In the genomic region with DNA sequence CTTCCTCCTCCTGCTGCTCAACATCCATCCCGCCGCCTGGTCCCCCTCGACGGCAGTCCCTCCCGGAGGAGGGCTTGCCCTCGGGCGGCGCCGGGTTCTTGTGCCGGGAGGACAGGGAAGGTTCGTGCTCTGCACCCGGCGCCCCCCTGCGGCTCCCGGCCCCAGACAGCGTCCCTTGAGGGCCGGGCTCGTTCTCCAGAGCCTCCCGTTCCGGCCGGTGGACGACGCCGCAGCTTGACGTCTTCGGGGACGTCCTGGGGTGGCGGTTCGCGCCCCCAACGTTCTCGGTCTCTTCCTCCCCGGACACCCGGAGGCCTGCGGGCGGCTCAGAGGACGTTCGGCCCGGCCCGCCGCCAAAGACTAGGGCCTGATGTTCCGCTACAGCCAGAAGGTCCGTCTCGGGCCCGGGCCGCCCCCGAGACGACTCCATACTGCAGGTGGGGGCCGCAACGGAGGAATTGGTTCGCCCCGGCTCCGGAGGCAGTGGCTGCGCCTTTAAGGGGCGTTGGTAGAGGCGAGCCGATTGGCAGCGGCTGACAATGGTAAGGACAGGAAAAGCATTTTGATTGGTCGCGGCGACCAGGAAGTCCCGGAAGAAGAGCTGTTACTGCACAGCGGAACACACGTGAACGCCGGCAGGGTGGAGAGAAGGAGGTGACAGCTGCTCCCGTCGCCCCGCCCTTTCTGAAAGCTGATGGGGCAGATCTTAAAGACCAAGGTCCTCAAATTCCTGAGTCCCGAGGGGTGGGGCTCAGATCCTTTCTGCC, we compare ENCODE assay signal across 8 cellular contexts. TPM values are rescaled to one million over a fixed set of nuclear protein-coding genes. Genes with fewer than 3 reads are reported as not detected.
DNase-seq lines count a peak whose midpoint lies in the region; ATAC-seq and TF ChIP-seq lines count a peak whose summit lies in the region.

BORCS6 (minus strand) TSS at position 470 of the 767 bp plus-strand sequence; CDS start at position 430, 40 bp downstream.

- H3K9me3 ChIP-seq in adipocyte (ENCODE audit: control insufficient read depth, low read length) = no peaks in the 10 kb centered on the region
- H3K9me3 ChIP-seq in upper lobe of right lung = no peaks in the 10 kb centered on the region

- H3K4me1 ChIP-seq in adipocyte (ENCODE audit: control insufficient read depth, insufficient read depth, low read length) = peaks cover 38% of the 10 kb centered on the region
- H3K4me1 ChIP-seq in upper lobe of right lung = peaks cover 39% of the 10 kb centered on the region

- H3K27me3 ChIP-seq in adipocyte (replicated peaks; ENCODE audit: control insufficient read depth, insufficient read depth, low read length) (no peaks in the 10 kb centered on the region), upper lobe of right lung (no peaks in the 10 kb centered on the region)

- ATAC-seq in HG02759 (IDR thresholded peaks at IDR 0.05; ENCODE audit: unreplicated experiment) = peak; percentile 50
- peak; percentile 84 for ATAC-seq in upper lobe of right lung

- H3K4me3 ChIP-seq in GM12865 (ENCODE audit: low read depth, low read length) (peak within 1 kb of the TSS; percentile 86), adipocyte (ENCODE audit: low read length) (peak within 1 kb of the TSS; percentile 88), upper lobe of right lung (peak within 1 kb of the TSS; percentile 75)

- peak within 1 kb of the TSS; percentile 92 for H3K9ac ChIP-seq in adipocyte (ENCODE audit: low read length)

- DNase-seq in GM12865 (ENCODE audit: low read depth) (peak; percentile 99), NCI-H1417 treated with DMSO at 0.1 percent for 48 hours (lab: John Stamatoyannopoulos, UW) (peak; percentile 78), SW480 (ENCODE audit: low spot score) (peak; percentile 99), adipocyte (ENCODE audit: low read depth) (peak; percentile 99), cardiac septum (ENCODE audit: low spot score) (peak; percentile 100), posterior cingulate gyrus (peak; percentile 98 to 100 (median 99)), upper lobe of right lung (peak; percentile 97)

- intact Hi-C loops in cardiac septum (cut with DNase I) (loop anchor here (5.0 kb wide), 1 partner anchor 53 kb away; no protein-coding TSS in a partner anchor), posterior cingulate gyrus (cut with DNase I) (no loop called here), upper lobe of right lung (cut with DNase I) (loop anchor here (5.0 kb wide), 1 partner anchor 68 kb away; the partner anchor contains the start of gene HES7)

- TF ChIP-seq CTCF in GM12865 (IDR thresholded peaks at IDR 0.05; ENCODE audit: insufficient read depth, low read depth, low read length, missing control alignments) (peak; percentile 7), upper lobe of right lung (IDR thresholded peaks at IDR 0.05) (peak; percentile 19)

- peak within 1 kb of the TSS; percentile 94 for H3K27ac ChIP-seq in upper lobe of right lung

- H3K36me3 ChIP-seq in adipocyte (ENCODE audit: control insufficient read depth, insufficient read depth, low read length, severe bottlenecking) (no peaks in the 10 kb centered on the region), upper lobe of right lung (no peaks in the 10 kb centered on the region)

RNA-seq across cellular contexts. Expression of gene BORCS6, which starts in this region (rescaled TPM):
- 6.8 TPM for total RNA-seq in cardiac septum
- 7.8 TPM for total RNA-seq in upper lobe of right lung

Comparison
In these comparisons a context has a peak if more than half of its experiments do, and no peak if none do; other contexts are left out.
1. Peak in every context shown above with its lines: DNase-seq, ATAC-seq, H3K4me3 ChIP-seq and H3K27ac ChIP-seq.